Comparison of ENCODE assay signal across 8 cellular contexts in the genomic region with DNA sequence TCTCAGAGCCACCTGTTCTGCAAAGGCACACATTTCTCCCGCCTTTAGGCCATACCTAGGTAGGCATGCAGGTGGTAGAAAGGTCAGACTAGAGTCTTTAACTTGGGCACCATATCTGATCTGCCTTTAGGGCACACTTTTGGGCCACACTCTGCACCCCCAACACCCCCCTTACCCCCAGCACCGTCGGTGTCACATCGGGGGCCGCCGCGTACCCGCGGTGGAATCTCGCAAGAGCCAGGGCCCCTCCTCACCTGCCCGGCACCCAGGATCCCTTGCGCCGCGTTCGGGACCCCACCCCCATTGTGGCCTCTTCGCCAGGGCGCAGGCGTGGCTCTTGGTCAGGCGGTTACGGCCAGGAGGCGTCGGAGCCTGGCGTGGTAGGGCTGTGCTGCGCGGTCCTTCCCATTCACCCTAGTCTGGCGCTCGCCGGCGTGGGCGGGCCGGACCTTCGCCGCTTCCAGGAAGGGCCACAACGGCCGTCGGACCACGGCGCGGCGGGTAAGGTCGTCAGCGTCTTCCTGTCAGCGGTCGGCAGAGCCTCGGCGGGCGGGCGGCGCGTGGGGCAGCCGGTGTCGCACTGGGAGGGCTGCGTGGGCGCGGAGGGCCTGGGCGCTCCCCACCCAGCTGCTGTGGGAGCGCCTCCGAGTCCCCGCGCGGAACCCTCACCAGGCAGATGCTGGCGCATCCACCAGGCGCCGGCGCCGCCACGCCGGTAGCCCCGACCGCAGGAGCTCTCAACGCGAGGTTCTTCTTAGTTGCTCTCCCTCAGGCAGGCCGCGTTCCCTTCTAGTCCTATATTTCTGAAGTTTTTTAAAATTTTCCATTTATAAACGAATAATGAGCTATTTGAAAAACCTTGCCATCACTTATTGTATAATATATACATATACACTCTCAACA. TPM values are rescaled to one million over a fixed set of nuclear protein-coding genes. Genes with fewer than 3 reads are reported as not detected.
DNase-seq lines count a peak whose midpoint lies in the region; ATAC-seq and TF ChIP-seq lines count a peak whose summit lies in the region.

Gene DNAH14, plus strand, starts transcription at position 341 of the 903 bp plus-strand sequence. CDS start 23,028 bp downstream, outside the sequence.

- DNase-seq in CD1c-positive myeloid dendritic cell (ENCODE audit: extremely low spot score) = peak; percentile 73
- peak; percentile 69 for DNase-seq in NCI-H1048 (lab: John Stamatoyannopoulos, UW)
- peak; percentile 84 for DNase-seq in SKM-1 (lab: John Stamatoyannopoulos, UW; ENCODE audit: unreplicated experiment)
- peak; percentile 85 for DNase-seq in ecto neural progenitor cell (ENCODE audit: low spot score)
- peak; percentile 25 to 88 for DNase-seq in lower leg skin (ENCODE audit: low spot score in 2 of 2)
- peak; percentile 58 for DNase-seq in stromal cell of bone marrow (ENCODE audit: low read depth)

- TF ChIP-seq POLR2A in lower leg skin (IDR thresholded peaks at IDR 0.05) = no peak

- no peak for TF ChIP-seq CTCF in lower leg skin (IDR thresholded peaks at IDR 0.05)

- H3K4me3 ChIP-seq in lower leg skin (ENCODE audit: low read depth, poor library complexity, severe bottlenecking) = peak within 1 kb of the TSS; percentile 35

- 1 to 3% methylated on average over 31 to 73 of the region's 75 CpGs for WGBS in lower leg skin, 2 donors

- peak; percentile 81 for ATAC-seq in GM19035 (IDR thresholded peaks at IDR 0.05; ENCODE audit: unreplicated experiment)
- ATAC-seq in HG03108 (IDR thresholded peaks at IDR 0.05; ENCODE audit: unreplicated experiment) = no peak

- intact Hi-C loops in lower leg skin (cut with DNase I; ENCODE audit: low total_unique reads) = no loop called here

RNA-seq across cellular contexts. Expression of gene DNAH14, which starts in this region (rescaled TPM):
- total RNA-seq in lower leg skin = 1 to 10 TPM in 3 of 4 donors, under 1 TPM in 1; 0.84 to 3.0 (median 1.8) TPM
